Comparison of ENCODE assay signal across 26 cellular contexts in the genomic region with DNA sequence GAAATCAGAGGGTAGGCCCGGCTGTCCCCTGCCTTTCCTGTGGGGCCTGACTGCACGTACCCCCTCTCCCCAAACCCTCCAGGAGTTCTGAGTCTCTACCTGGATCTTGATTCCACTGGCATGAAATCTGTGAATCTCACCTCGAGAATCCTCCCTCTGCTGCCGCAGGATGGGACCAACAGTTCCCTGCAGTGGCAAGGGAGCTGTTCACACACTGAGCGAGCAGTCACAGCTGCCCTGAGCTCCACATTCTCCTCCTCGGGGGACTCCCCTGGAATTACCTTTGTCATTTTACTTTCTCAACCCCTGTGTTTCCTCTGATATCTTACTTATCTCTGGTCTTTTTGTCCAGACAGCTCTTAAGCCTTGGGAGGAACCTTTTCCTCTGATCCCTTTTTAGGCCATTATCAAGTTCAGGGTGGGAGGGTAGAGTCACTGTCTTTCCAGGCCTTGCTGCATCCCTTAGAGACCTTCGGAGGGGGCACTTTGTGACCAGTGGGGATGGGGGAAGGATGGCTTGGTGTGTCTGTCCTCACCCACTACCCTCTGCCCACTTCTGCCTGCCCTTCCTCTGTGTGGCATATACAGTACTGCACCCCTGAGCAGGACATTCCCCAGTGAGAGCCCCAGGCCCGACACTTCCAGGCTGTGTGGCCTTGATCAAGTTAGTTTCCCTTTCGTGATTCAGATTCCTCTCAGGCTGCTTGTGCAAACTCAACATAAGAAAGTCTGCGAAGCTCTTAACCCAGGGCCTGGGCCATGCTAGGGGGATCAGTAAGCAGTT. TPM values are rescaled to one million over a fixed set of nuclear protein-coding genes. Genes with fewer than 3 reads are reported as not detected.
"Had no signal": no experiment of that assay in that cellular context is flagged by ENCODE, and none has a peak within 500 bp of the region (broad histone marks: within the 10 kb centered on the region; RNA-seq: fewer than 3 reads in every experiment).

No MANE protein-coding gene starts in this region.

- H3K27ac Mint-ChIP-seq: activated CD4-positive, alpha-beta memory T cell treated with anti-CD3 and anti-CD28 coated beads, Interleukin-2, amount 10 ng/mL, durations not matched to agents 7 days and 5 days; activated CD4-positive, alpha-beta T cell treated with anti-CD3 and anti-CD28 coated beads, Interleukin-2, amount 10 ng/mL, durations not matched to agents 7 days and 5 days; activated naive CD4-positive, alpha-beta T cell treated with anti-CD3 and anti-CD28 coated beads for 36 hours; activated naive CD4-positive, alpha-beta T cell treated with anti-CD3 and anti-CD28 coated beads, Interleukin-2, amount 50 U/mL, for 24 hours; activated naive CD8-positive, alpha-beta T cell treated with anti-CD3 and anti-CD28 coated beads, Interleukin-2, amount 10 ng/mL, durations not matched to agents 7 days and 5 days; activated T-helper 17 cell treated with anti-CD3 and anti-CD28 coated beads, Interleukin-2, amount 50 U/mL, for 72 hours; effector memory CD8-positive, alpha-beta T cell had no signal

- H3K9me3 ChIP-seq: esophagus squamous epithelium had no signal

- H3K27me3 Mint-ChIP-seq: activated CD4-positive, alpha-beta memory T cell treated with anti-CD3 and anti-CD28 coated beads, Interleukin-2, amount 10 ng/mL, durations not matched to agents 7 days and 5 days; activated CD4-positive, alpha-beta T cell treated with anti-CD3 and anti-CD28 coated beads, Interleukin-2, amount 10 ng/mL, durations not matched to agents 7 days and 5 days; activated T-helper 17 cell treated with anti-CD3 and anti-CD28 coated beads, Interleukin-2, amount 50 U/mL, for 72 hours had no signal

- H3K9me3 Mint-ChIP-seq: activated CD4-positive, alpha-beta memory T cell treated with anti-CD3 and anti-CD28 coated beads, Interleukin-2, amount 10 ng/mL, durations not matched to agents 7 days and 5 days; activated CD4-positive, alpha-beta T cell treated with anti-CD3 and anti-CD28 coated beads, Interleukin-2, amount 10 ng/mL, durations not matched to agents 7 days and 5 days; activated naive CD4-positive, alpha-beta T cell treated with anti-CD3 and anti-CD28 coated beads for 36 hours; activated naive CD4-positive, alpha-beta T cell treated with anti-CD3 and anti-CD28 coated beads, Interleukin-2, amount 50 U/mL, for 24 hours; activated T-cell treated with anti-CD3 and anti-CD28 coated beads, Interleukin-2, amount 50 U/mL, for 4 hours; activated T-helper 17 cell treated with anti-CD3 and anti-CD28 coated beads, Interleukin-2, amount 50 U/mL, for 72 hours; effector memory CD8-positive, alpha-beta T cell had no signal

- H3K4me1 ChIP-seq: esophagus squamous epithelium had no signal

- DNase-seq: activated CD4-positive, alpha-beta memory T cell treated with anti-CD3 and anti-CD28 coated beads, Interleukin-2, amount 10 ng/mL, durations not matched to agents 7 days and 5 days; activated CD4-positive, alpha-beta T cell treated with anti-CD3 and anti-CD28 coated beads for 1 hour; activated CD4-positive, alpha-beta T cell treated with anti-CD3 and anti-CD28 coated beads for 4 hours; activated CD4-positive, alpha-beta T cell treated with anti-CD3 and anti-CD28 coated beads, Interleukin-2, amount 10 ng/mL, durations not matched to agents 7 days and 5 days; activated CD4-positive, alpha-beta T cell treated with anti-CD3 and anti-CD28 coated beads, Interleukin-2, amount 50 U/mL, for 4 hours; activated effector memory CD4-positive, alpha-beta T cell treated with anti-CD3 and anti-CD28 coated beads, Interleukin-2, amount 50 U/mL, for 16 hours; activated naive CD4-positive, alpha-beta T cell treated with anti-CD3 and anti-CD28 coated beads for 36 hours; activated naive CD8-positive, alpha-beta T cell treated with anti-CD3 and anti-CD28 coated beads, Interleukin-2, amount 10 ng/mL, durations not matched to agents 7 days and 5 days; activated T-cell treated with anti-CD3 and anti-CD28 coated beads, Interleukin-2, amount 50 U/mL, for 4 hours; amniotic stem cell; anterior cingulate cortex; brain microvascular endothelial cell; cortex of kidney; dermis blood vessel endothelial cell; effector CD4-positive, alpha-beta T cell; effector memory CD8-positive, alpha-beta T cell; esophagus squamous epithelium; foreskin melanocyte; T-helper 2 cell had no signal

- H3K27ac ChIP-seq: brain microvascular endothelial cell, epithelial cell of prostate, esophagus squamous epithelium had no signal

- H3K4me1 Mint-ChIP-seq: activated CD4-positive, alpha-beta memory T cell treated with anti-CD3 and anti-CD28 coated beads, Interleukin-2, amount 10 ng/mL, durations not matched to agents 7 days and 5 days; activated CD4-positive, alpha-beta T cell treated with anti-CD3 and anti-CD28 coated beads, Interleukin-2, amount 10 ng/mL, durations not matched to agents 7 days and 5 days; activated naive CD4-positive, alpha-beta T cell treated with anti-CD3 and anti-CD28 coated beads, Interleukin-2, amount 50 U/mL, for 24 hours; activated naive CD8-positive, alpha-beta T cell treated with anti-CD3 and anti-CD28 coated beads, Interleukin-2, amount 10 ng/mL, durations not matched to agents 7 days and 5 days; activated T-helper 17 cell treated with anti-CD3 and anti-CD28 coated beads, Interleukin-2, amount 50 U/mL, for 72 hours had no signal

- H3K36me3 Mint-ChIP-seq: activated naive CD4-positive, alpha-beta T cell treated with anti-CD3 and anti-CD28 coated beads, Interleukin-2, amount 50 U/mL, for 24 hours; activated naive CD8-positive, alpha-beta T cell treated with anti-CD3 and anti-CD28 coated beads, Interleukin-2, amount 10 ng/mL, durations not matched to agents 7 days and 5 days had no signal

- ATAC-seq: activated T-cell treated with anti-CD3 and anti-CD28 coated beads, Interleukin-2, amount 50 U/mL, for 4 hours; activated T-helper 17 cell treated with anti-CD3 and anti-CD28 coated beads, Interleukin-2, amount 50 U/mL, for 72 hours; effector memory CD8-positive, alpha-beta T cell had no signal

- H3K27me3 ChIP-seq: brain microvascular endothelial cell, esophagus squamous epithelium had no signal

- H3K4me3 Mint-ChIP-seq: activated CD4-positive, alpha-beta memory T cell treated with anti-CD3 and anti-CD28 coated beads, Interleukin-2, amount 10 ng/mL, durations not matched to agents 7 days and 5 days; activated CD4-positive, alpha-beta T cell treated with anti-CD3 and anti-CD28 coated beads, Interleukin-2, amount 10 ng/mL, durations not matched to agents 7 days and 5 days; activated naive CD4-positive, alpha-beta T cell treated with anti-CD3 and anti-CD28 coated beads for 36 hours; activated naive CD4-positive, alpha-beta T cell treated with anti-CD3 and anti-CD28 coated beads, Interleukin-2, amount 50 U/mL, for 24 hours; activated naive CD8-positive, alpha-beta T cell treated with anti-CD3 and anti-CD28 coated beads, Interleukin-2, amount 10 ng/mL, durations not matched to agents 7 days and 5 days; activated T-cell treated with anti-CD3 and anti-CD28 coated beads, Interleukin-2, amount 50 U/mL, for 4 hours; activated T-helper 17 cell treated with anti-CD3 and anti-CD28 coated beads, Interleukin-2, amount 50 U/mL, for 72 hours; effector memory CD8-positive, alpha-beta T cell had no signal

RNA-seq across cellular contexts. Expression of a gene that starts 42.0 kb away (rescaled TPM):
- total RNA-seq: activated CD4-positive, alpha-beta memory T cell treated with anti-CD3 and anti-CD28 coated beads, Interleukin-2, amount 10 ng/mL, durations not matched to agents 7 days and 5 days; activated CD4-positive, alpha-beta T cell treated with anti-CD3 and anti-CD28 coated beads, Interleukin-2, amount 10 ng/mL, durations not matched to agents 7 days and 5 days; activated naive CD4-positive, alpha-beta T cell treated with anti-CD3 and anti-CD28 coated beads for 36 hours; activated naive CD8-positive, alpha-beta T cell treated with anti-CD3 and anti-CD28 coated beads, Interleukin-2, amount 10 ng/mL, durations not matched to agents 7 days and 5 days; activated T-cell treated with anti-CD3 and anti-CD28 coated beads, Interleukin-2, amount 50 U/mL, for 4 hours; activated T-helper 17 cell treated with anti-CD3 and anti-CD28 coated beads, Interleukin-2, amount 50 U/mL, for 72 hours; bronchial epithelial cell; chondrocyte; endothelial cell of umbilical vein; T-helper 1 cell treated with Interleukin-12 subunit alpha and Interleukin-12 subunit beta and Interleukin-4 antibody, amounts not matched to agents 30 ng/mL and 1 ng/mL, for 36 hours had no signal
